In the genomic region with DNA sequence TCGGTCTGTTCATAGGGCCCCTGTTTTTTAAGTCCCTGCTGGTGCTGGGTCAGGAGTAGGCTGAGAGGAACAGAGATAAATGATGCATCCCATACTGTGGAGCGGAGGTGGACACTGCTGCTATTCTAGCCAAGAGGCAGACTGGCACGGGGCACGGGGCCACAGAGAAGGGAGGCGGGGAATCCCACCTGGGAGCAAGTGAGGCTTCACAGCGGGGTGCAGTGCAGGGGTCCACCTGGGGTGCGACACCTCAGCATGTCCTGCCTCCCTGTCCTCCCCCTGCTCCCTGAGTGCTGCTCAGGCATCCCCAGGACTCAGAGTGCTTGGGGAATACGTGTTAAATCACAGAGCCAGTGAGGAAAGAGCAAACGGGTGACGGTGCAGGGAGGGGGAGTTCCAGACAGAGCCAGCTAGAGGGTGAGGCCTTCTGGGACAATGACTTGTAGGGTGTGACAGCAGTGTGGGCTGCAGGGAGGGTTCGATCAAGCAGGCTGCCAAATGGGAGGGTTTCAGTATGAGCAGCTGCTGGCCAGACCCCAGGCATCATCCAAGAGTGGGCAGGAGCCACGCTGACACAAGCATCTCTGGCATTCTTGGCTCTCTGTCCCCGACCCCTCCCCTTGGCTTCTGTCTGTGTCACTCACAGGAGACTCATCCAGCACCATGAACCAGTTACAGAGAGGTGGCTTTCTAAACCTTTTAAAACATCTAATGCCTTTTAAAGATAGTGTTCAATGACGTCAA, we compare ENCODE assay signal across 2 cellular contexts.
A peak's percentile ranks its signal among the peaks of the same experiment; 100 is the strongest.
TF ChIP-seq lines count a peak whose summit lies in the region.

No MANE protein-coding gene starts in this region.

TF ChIP-seq in Ishikawa, 13 proteins besides CTCF, POLR2A, EP300 and RAD21:
- TF ChIP-seq TCF12 (IDR thresholded peaks at IDR 0.05; ENCODE audit: low read depth) (peak; percentile 34; the same call in 1 of the 2 replicates), YY1 (IDR thresholded peaks at IDR 0.05; ENCODE audit: low read depth) (no peak), NFIC (IDR thresholded peaks at IDR 0.05) (peak; percentile 57), USF1 (IDR thresholded peaks at IDR 0.05) (no peak), TEAD4 (IDR thresholded peaks at IDR 0.05) (peak; percentile 62)

TF ChIP-seq in K562, 482 proteins besides CTCF, POLR2A, EP300 and RAD21:
- TF ChIP-seq, protein P1, sequence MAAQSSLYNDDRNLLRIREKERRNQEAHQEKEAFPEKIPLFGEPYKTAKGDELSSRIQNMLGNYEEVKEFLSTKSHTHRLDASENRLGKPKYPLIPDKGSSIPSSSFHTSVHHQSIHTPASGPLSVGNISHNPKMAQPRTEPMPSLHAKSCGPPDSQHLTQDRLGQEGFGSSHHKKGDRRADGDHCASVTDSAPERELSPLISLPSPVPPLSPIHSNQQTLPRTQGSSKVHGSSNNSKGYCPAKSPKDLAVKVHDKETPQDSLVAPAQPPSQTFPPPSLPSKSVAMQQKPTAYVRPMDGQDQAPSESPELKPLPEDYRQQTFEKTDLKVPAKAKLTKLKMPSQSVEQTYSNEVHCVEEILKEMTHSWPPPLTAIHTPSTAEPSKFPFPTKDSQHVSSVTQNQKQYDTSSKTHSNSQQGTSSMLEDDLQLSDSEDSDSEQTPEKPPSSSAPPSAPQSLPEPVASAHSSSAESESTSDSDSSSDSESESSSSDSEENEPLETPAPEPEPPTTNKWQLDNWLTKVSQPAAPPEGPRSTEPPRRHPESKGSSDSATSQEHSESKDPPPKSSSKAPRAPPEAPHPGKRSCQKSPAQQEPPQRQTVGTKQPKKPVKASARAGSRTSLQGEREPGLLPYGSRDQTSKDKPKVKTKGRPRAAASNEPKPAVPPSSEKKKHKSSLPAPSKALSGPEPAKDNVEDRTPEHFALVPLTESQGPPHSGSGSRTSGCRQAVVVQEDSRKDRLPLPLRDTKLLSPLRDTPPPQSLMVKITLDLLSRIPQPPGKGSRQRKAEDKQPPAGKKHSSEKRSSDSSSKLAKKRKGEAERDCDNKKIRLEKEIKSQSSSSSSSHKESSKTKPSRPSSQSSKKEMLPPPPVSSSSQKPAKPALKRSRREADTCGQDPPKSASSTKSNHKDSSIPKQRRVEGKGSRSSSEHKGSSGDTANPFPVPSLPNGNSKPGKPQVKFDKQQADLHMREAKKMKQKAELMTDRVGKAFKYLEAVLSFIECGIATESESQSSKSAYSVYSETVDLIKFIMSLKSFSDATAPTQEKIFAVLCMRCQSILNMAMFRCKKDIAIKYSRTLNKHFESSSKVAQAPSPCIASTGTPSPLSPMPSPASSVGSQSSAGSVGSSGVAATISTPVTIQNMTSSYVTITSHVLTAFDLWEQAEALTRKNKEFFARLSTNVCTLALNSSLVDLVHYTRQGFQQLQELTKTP (IDR thresholded peaks at IDR 0.05; ENCODE audit: low read depth in 1 of 2, partially characterized antibody in 2 of 2): no peak
- TF ChIP-seq, protein P2, sequence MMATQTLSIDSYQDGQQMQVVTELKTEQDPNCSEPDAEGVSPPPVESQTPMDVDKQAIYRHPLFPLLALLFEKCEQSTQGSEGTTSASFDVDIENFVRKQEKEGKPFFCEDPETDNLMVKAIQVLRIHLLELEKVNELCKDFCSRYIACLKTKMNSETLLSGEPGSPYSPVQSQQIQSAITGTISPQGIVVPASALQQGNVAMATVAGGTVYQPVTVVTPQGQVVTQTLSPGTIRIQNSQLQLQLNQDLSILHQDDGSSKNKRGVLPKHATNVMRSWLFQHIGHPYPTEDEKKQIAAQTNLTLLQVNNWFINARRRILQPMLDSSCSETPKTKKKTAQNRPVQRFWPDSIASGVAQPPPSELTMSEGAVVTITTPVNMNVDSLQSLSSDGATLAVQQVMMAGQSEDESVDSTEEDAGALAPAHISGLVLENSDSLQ (IDR thresholded peaks at IDR 0.05): peak; percentile 57
- no peak for TF ChIP-seq HNRNPK (IDR thresholded peaks at IDR 0.05; ENCODE audit: low read depth, low read length, poor library complexity, severe bottlenecking)
